20 cellular contexts compared by ENCODE assay signal in the genomic region with DNA sequence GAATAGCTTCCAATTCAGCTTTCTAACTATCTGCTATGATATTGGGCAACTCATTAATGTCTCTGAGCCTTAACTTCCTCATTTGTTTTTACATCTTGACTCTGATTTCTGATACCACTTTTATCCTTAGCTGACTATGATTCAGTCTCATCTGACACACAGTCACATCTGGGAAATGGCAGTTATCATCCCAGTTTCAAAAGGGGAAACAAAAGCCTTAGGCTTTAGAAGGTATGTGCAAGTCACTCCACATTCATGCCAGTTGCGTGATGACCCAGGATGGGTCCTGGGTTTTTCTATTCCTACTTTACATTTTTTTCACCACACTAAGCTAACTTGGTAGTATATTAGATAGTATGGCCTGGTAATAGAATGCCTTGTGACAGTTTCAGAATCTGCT. TPM values are rescaled to one million over a fixed set of nuclear protein-coding genes. Genes with fewer than 3 reads are reported as not detected.
DNase-seq lines count a peak whose midpoint lies in the region; ATAC-seq, FAIRE-seq and TF ChIP-seq lines count a peak whose summit lies in the region.
"Had no signal": no experiment of that assay in that cellular context is flagged by ENCODE, and none has a peak within 500 bp of the region (broad histone marks: within the 10 kb centered on the region; RNA-seq: fewer than 3 reads in every experiment).

No MANE protein-coding gene starts in this region.

- no peaks in the 10 kb centered on the region for H3K79me2 ChIP-seq in OCI-LY3 (ENCODE audit: low read length)

- ATAC-seq in GM21786 (IDR thresholded peaks at IDR 0.05; ENCODE audit: unreplicated experiment) = no peak
- ATAC-seq: activated CD4-positive, CD25-positive, alpha-beta regulatory T cell treated with anti-CD3 and anti-CD28 coated beads, Interleukin-2, amount 50 U/mL, for 24 hours had no signal

- TF ChIP-seq POLR2A in GM12892 (IDR thresholded peaks at IDR 0.05; ENCODE audit: low read depth, low read length) = no peak

- no peaks in the 10 kb centered on the region for H4K20me1 ChIP-seq in OCI-LY3 (ENCODE audit: insufficient read depth, low read length)

- no peak overlapping the region; the same call in 1 of the 2 replicates for H3K27ac ChIP-seq in OCI-LY3 (ENCODE audit: low read length)
- H3K27ac ChIP-seq: ascending aorta, sigmoid colon had no signal

- DNase-seq in GM12892 (ENCODE audit: insufficient read length) (no peak), bronchial epithelial cell (ENCODE audit: low read depth) (peak; percentile 24), renal cortical epithelial cell (ENCODE audit: low read depth) (peak; percentile 43), putamen (ENCODE audit: low spot score) (no peak), D341Med (ENCODE audit: low spot score) (no peak), T1000 (lab: John Stamatoyannopoulos, UW) (no peak)
- DNase-seq: endodermal cell; H9; KG1; mucosa of descending colon; NCI-H2171; RPMI8226; sigmoid colon; stimulated activated CD4-positive, alpha-beta T cell treated with anti-CD3 and anti-CD28 coated beads, Interleukin-4, amount 100 ng/mL, for 1 hour had no signal

- no peak overlapping the region for H3K4me3 ChIP-seq in OCI-LY3 (ENCODE audit: low read length)
- no peak overlapping the region for H3K4me3 ChIP-seq in bronchial epithelial cell (ENCODE audit: low read depth, low read length)
- H3K4me3 ChIP-seq: ascending aorta, mucosa of descending colon, sigmoid colon had no signal

- no peak overlapping the region for H2AFZ ChIP-seq in OCI-LY3 (ENCODE audit: low read depth, low read length)

- H3K36me3 ChIP-seq in OCI-LY3 (replicated peaks; ENCODE audit: low read depth, low read length) (no peaks in the 10 kb centered on the region), bronchial epithelial cell (ENCODE audit: control insufficient read depth, insufficient read depth, low read length) (no peaks in the 10 kb centered on the region)
- H3K36me3 ChIP-seq: ascending aorta, sigmoid colon had no signal

- peak; percentile 21 for FAIRE-seq in GM12892 (lab: Jason Lieb, UNC)
- no peak for FAIRE-seq in bronchial epithelial cell (lab: Jason Lieb, UNC)
- FAIRE-seq: D721Med had no signal

- TF ChIP-seq CTCF in OCI-LY3 (IDR thresholded peaks at IDR 0.05; ENCODE audit: low read depth, low read length) (no peak), bronchial epithelial cell (IDR thresholded peaks at IDR 0.05; ENCODE audit: insufficient read depth, low read length, severe bottlenecking) (no peak)

- H3K9me3 ChIP-seq in OCI-LY3 (ENCODE audit: insufficient read depth, low read length) = no peaks in the 10 kb centered on the region
- H3K9me3 ChIP-seq: ascending aorta, mucosa of descending colon, sigmoid colon had no signal

- H3K4me2 ChIP-seq in OCI-LY3 (ENCODE audit: low read length) = 0 out of 2 replicates have a peak overlapping the region, but pooled peaks have one; percentile 6

- H3K27me3 ChIP-seq in OCI-LY3 (ENCODE audit: low read depth, low read length) (no peaks in the 10 kb centered on the region), bronchial epithelial cell (ENCODE audit: control insufficient read depth, insufficient read depth, low read length) (no peaks in the 10 kb centered on the region)
- H3K27me3 ChIP-seq: ascending aorta, sigmoid colon had no signal

- H3K9ac ChIP-seq in OCI-LY3 (ENCODE audit: low read length) = no peak overlapping the region

- H3K4me1 ChIP-seq in OCI-LY3 (ENCODE audit: low read length) = peaks cover 57% of the 10 kb centered on the region
- H3K4me1 ChIP-seq: ascending aorta, sigmoid colon had no signal

RNA-seq across cellular contexts. Expression of a gene that starts 12.7 kb away (rescaled TPM):
- polyA plus RNA-seq in GM12892 (2012; ENCODE audit: missing spikeins) = 0.30 TPM
- 0.26 TPM in 2 replicates for total RNA-seq in bronchial epithelial cell
- total RNA-seq in renal cortical epithelial cell = 24.5 and 113 TPM in 2 replicates
- total RNA-seq: activated T-helper 2 cell treated with anti-CD3 and anti-CD28 coated beads, Interferon-gamma antibody, Interleukin-2, Interleukin-4, amounts not matched to agents 10 μg/mL and 5 μg/mL and 100 μg/mL, durations not matched to agents 14 hours and 24 hours and 36 hours; ascending aorta had no signal

Comparison
In these comparisons a context has a peak if more than half of its experiments do, and no peak if none do; other contexts are left out.
1. DNase-seq: peak in bronchial epithelial cell (single experiment) and renal cortical epithelial cell (single experiment); none in GM12892 (single experiment), putamen (single experiment), D341Med (single experiment) and T1000 (single experiment).
2. RNA of a gene that starts 12.7 kb away (total RNA-seq): 24.5 to 113 TPM in renal cortical epithelial cell; 0.26 TPM in bronchial epithelial cell; every median in the first group is over 10 times any median in the second.